9 cellular contexts compared by ENCODE assay signal in genomic region chrX:22060451-22060940, GRCh38. TPM values are rescaled to one million over a fixed set of nuclear protein-coding genes. Genes with fewer than 3 reads are reported as not detected.
DNase-seq lines count a peak whose midpoint lies in the region; ATAC-seq and TF ChIP-seq lines count a peak whose summit lies in the region.
"Had no signal": no experiment of that assay in that cellular context is flagged by ENCODE, and none has a peak within 500 bp of the region (broad histone marks: within the 10 kb centered on the region; RNA-seq: fewer than 3 reads in every experiment).

No MANE protein-coding gene starts in this region.

- peak; percentile 42 for DNase-seq in activated CD4-positive, alpha-beta T cell treated with anti-CD3 and anti-CD28 coated beads for 48 hours
- no peak for DNase-seq in activated CD4-positive, alpha-beta T cell treated with anti-CD3 and anti-CD28 coated beads for 4 hours
- DNase-seq in activated T-cell treated with anti-CD3 and anti-CD28 coated beads, Interleukin-2, amount 50 U/mL, for 72 hours: peak; percentile 13 to 26
- peak; percentile 36 for DNase-seq in stimulated activated CD4-positive, alpha-beta T cell treated with anti-CD3 and anti-CD28 coated beads, Interleukin-4, amount 100 ng/mL, for 24 hours
- no peak for DNase-seq in mesenteric fat pad (ENCODE audit: low spot score)
- DNase-seq in CD8-positive, alpha-beta memory T cell: no peak
- DNase-seq in CD8-positive, alpha-beta T cell: no peak

- peaks cover 52% of the 10 kb centered on the region for H3K4me1 Mint-ChIP-seq in activated T-cell treated with anti-CD3 and anti-CD28 coated beads, Interleukin-2, amount 50 U/mL, for 72 hours (ENCODE audit: low read depth)
- peaks cover 4 to 21% (median 17%) of the 10 kb centered on the region in 3 donors for H3K4me1 Mint-ChIP-seq in CD8-positive, alpha-beta memory T cell
- H3K4me1 Mint-ChIP-seq in CD8-positive, alpha-beta T cell (ENCODE audit: low read depth): peaks cover 20% of the 10 kb centered on the region

- intact Hi-C loops in CD8-positive, alpha-beta T cell (cut with DNase I, micrococcal nuclease): no loop called here

- peaks cover 0 to 2% of the 10 kb centered on the region in 2 donors for H3K9me3 Mint-ChIP-seq in activated T-cell treated with anti-CD3 and anti-CD28 coated beads, Interleukin-2, amount 50 U/mL, for 72 hours
- peaks cover 0 to 3% (median 2%) of the 10 kb centered on the region in 5 donors for H3K9me3 Mint-ChIP-seq in CD8-positive, alpha-beta memory T cell
- H3K9me3 Mint-ChIP-seq in CD8-positive, alpha-beta T cell: no peaks in the 10 kb centered on the region

- no peak overlapping the region for H3K27ac ChIP-seq in CD8-positive, alpha-beta memory T cell (ENCODE audit: low read depth, low read length)
- H3K27ac ChIP-seq in CD8-positive, alpha-beta T cell (ENCODE audit: low read depth, low read length): no peak overlapping the region

- H3K4me3 ChIP-seq in CD8-positive, alpha-beta memory T cell (ENCODE audit: low read length): no peak overlapping the region
- no peak overlapping the region for H3K4me3 ChIP-seq in CD8-positive, alpha-beta T cell (ENCODE audit: low read depth, low read length)
- H3K4me3 ChIP-seq: K562 had no signal

- POLR2A ChIA-PET in CD8-positive, alpha-beta memory T cell (lab: Charles Lee): no interaction called here
- POLR2A ChIA-PET in CD8-positive, alpha-beta T cell (lab: Charles Lee): no interaction called here

- peak; percentile 46 for ATAC-seq in HG03025 (IDR thresholded peaks at IDR 0.05; ENCODE audit: low FRiP score, unreplicated experiment)
- ATAC-seq in activated T-cell treated with anti-CD3 and anti-CD28 coated beads, Interleukin-2, amount 50 U/mL, for 72 hours (replicated peaks in 1 of 2): peak; percentile 89 to 92
- ATAC-seq in CD8-positive, alpha-beta T cell: no peak
- ATAC-seq: K562 had no signal

- H3K4me3 Mint-ChIP-seq in activated T-cell treated with anti-CD3 and anti-CD28 coated beads, Interleukin-2, amount 50 U/mL, for 72 hours: peak overlapping the region; percentile 8 to 71
- H3K4me3 Mint-ChIP-seq in CD8-positive, alpha-beta memory T cell: no peak overlapping the region
- H3K4me3 Mint-ChIP-seq in CD8-positive, alpha-beta T cell: no peak overlapping the region

- no peaks in the 10 kb centered on the region for H3K9me3 ChIP-seq in CD8-positive, alpha-beta memory T cell (ENCODE audit: low read length)
- no peaks in the 10 kb centered on the region for H3K9me3 ChIP-seq in CD8-positive, alpha-beta T cell (ENCODE audit: low read length)

- CTCF ChIA-PET in CD8-positive, alpha-beta memory T cell (lab: Charles Lee): interaction anchor here (1.5 to 1.7 kb wide), 2 partner anchors 19 to 21 kb away, joined by 4 to 6 read pairs; no protein-coding TSS in a partner anchor
- CTCF ChIA-PET in CD8-positive, alpha-beta T cell (lab: Charles Lee): no interaction called here

- no peak for TF ChIP-seq CTCF in CD8-positive, alpha-beta T cell (IDR thresholded peaks at IDR 0.05)

- H3K36me3 ChIP-seq in CD8-positive, alpha-beta memory T cell (ENCODE audit: insufficient read depth, low read length): no peaks in the 10 kb centered on the region
- H3K36me3 ChIP-seq in CD8-positive, alpha-beta T cell (ENCODE audit: insufficient read depth, low read length): no peaks in the 10 kb centered on the region

- H3K27me3 ChIP-seq in CD8-positive, alpha-beta memory T cell (ENCODE audit: insufficient read depth, low read length, poor library complexity, severe bottlenecking): no peaks in the 10 kb centered on the region
- no peaks in the 10 kb centered on the region for H3K27me3 ChIP-seq in CD8-positive, alpha-beta T cell (ENCODE audit: insufficient read depth, low read length)

- H3K36me3 Mint-ChIP-seq in activated T-cell treated with anti-CD3 and anti-CD28 coated beads, Interleukin-2, amount 50 U/mL, for 72 hours (ENCODE audit: insufficient read depth in 2 of 2): no peaks in the 10 kb centered on the region
- H3K36me3 Mint-ChIP-seq in CD8-positive, alpha-beta memory T cell: peaks cover 0 to 3% (median 0%) of the 10 kb centered on the region in 3 donors
- no peaks in the 10 kb centered on the region for H3K36me3 Mint-ChIP-seq in CD8-positive, alpha-beta T cell

- H3K27me3 Mint-ChIP-seq in activated T-cell treated with anti-CD3 and anti-CD28 coated beads, Interleukin-2, amount 50 U/mL, for 72 hours (ENCODE audit: low read depth): no peaks in the 10 kb centered on the region
- no peaks in the 10 kb centered on the region for H3K27me3 Mint-ChIP-seq in CD8-positive, alpha-beta memory T cell
- H3K27me3 Mint-ChIP-seq in CD8-positive, alpha-beta T cell (ENCODE audit: low read depth): no peaks in the 10 kb centered on the region

- no peak overlapping the region for H3K27ac Mint-ChIP-seq in activated T-cell treated with anti-CD3 and anti-CD28 coated beads, Interleukin-2, amount 50 U/mL, for 72 hours
- no peak overlapping the region for H3K27ac Mint-ChIP-seq in CD8-positive, alpha-beta memory T cell
- H3K27ac Mint-ChIP-seq in CD8-positive, alpha-beta T cell: no peak overlapping the region

- no peaks in the 10 kb centered on the region for H3K4me1 ChIP-seq in CD8-positive, alpha-beta memory T cell (ENCODE audit: insufficient read depth, low read length)
- H3K4me1 ChIP-seq in CD8-positive, alpha-beta T cell (ENCODE audit: insufficient read depth, low read length): no peaks in the 10 kb centered on the region

RNA-seq across cellular contexts. Expression of gene PHEX, which starts 28.4 kb away (rescaled TPM):
- 1 to 10 TPM; 1.4 to 1.9 TPM for total RNA-seq in activated T-cell treated with anti-CD3 and anti-CD28 coated beads, Interleukin-2, amount 50 U/mL, for 72 hours
- total RNA-seq in mesenteric fat pad: 0.45 TPM
- 10 to 100 TPM; 20.1 to 20.8 TPM for total RNA-seq in CD8-positive, alpha-beta memory T cell
- polyA plus RNA-seq in CD8-positive, alpha-beta memory T cell: 0.36 TPM
- under 1 TPM; 0.39 to 0.41 TPM for total RNA-seq in CD8-positive, alpha-beta T cell

Comparison
In these comparisons a context has a peak if more than half of its experiments do, and no peak if none do; other contexts are left out.
1. DNase-seq: peak in activated CD4-positive, alpha-beta T cell treated with anti-CD3 and anti-CD28 coated beads for 48 hours (single experiment), activated T-cell treated with anti-CD3 and anti-CD28 coated beads, Interleukin-2, amount 50 U/mL, for 72 hours (2 of 2) and stimulated activated CD4-positive, alpha-beta T cell treated with anti-CD3 and anti-CD28 coated beads, Interleukin-4, amount 100 ng/mL, for 24 hours (single experiment); none in activated CD4-positive, alpha-beta T cell treated with anti-CD3 and anti-CD28 coated beads for 4 hours (0 of 2), mesenteric fat pad (single experiment), CD8-positive, alpha-beta memory T cell (0 of 5) and CD8-positive, alpha-beta T cell (0 of 7).
2. H3K4me3 Mint-ChIP-seq: peak in activated T-cell treated with anti-CD3 and anti-CD28 coated beads, Interleukin-2, amount 50 U/mL, for 72 hours (2 of 2); none in CD8-positive, alpha-beta memory T cell (0 of 7) and CD8-positive, alpha-beta T cell (single experiment).
3. RNA of gene PHEX, which starts 28.4 kb away (total RNA-seq): 20.1 to 20.8 TPM in CD8-positive, alpha-beta memory T cell; 1.4 to 1.9 TPM in activated T-cell treated with anti-CD3 and anti-CD28 coated beads, Interleukin-2, amount 50 U/mL, for 72 hours, 0.45 TPM in mesenteric fat pad (single experiment) and 0.39 to 0.41 TPM in CD8-positive, alpha-beta T cell; every median in the first group is over 4 times any median in the second.